ENCODE assay signal across 8 cellular contexts in genomic region chr7:90211391-90212148, GRCh38. TPM values are rescaled to one million over a fixed set of nuclear protein-coding genes. Genes with fewer than 3 reads are reported as not detected.
DNase-seq lines count a peak whose midpoint lies in the region; ATAC-seq and TF ChIP-seq lines count a peak whose summit lies in the region.

Gene STEAP2 (plus strand): TSS chr7:90211740. CDS start chr7:90225083, 13,343 bp downstream.

- 1% methylated on average over 69 to 73 of the region's 73 CpGs for WGBS in heart right ventricle, 2 donors

- H2AFZ ChIP-seq in parathyroid adenoma = peak within 1 kb of the TSS; percentile 93

- H3K9me3 ChIP-seq in heart right ventricle (no peaks in the 10 kb centered on the region), parathyroid adenoma (ENCODE audit: control insufficient read depth, low read length) (no peaks in the 10 kb centered on the region)

- DNase-seq in COLO668 (lab: John Stamatoyannopoulos, UW; ENCODE audit: unreplicated experiment) = peak; percentile 74
- DNase-seq in GM19240 (ENCODE audit: insufficient read length, low spot score) = peak; percentile 10
- DNase-seq in NCI-H526 treated with DMSO at 0.1 percent for 48 hours (lab: John Stamatoyannopoulos, UW) = peak; percentile 88
- peak; percentile 87 for DNase-seq in amniotic stem cell (lab: John Stamatoyannopoulos, UW)
- DNase-seq in heart right ventricle = peak; percentile 84 to 89
- no peak for DNase-seq in UCSD-AML1 (lab: John Stamatoyannopoulos, UW; ENCODE audit: unreplicated experiment)

- H3K79me2 ChIP-seq in parathyroid adenoma = no peaks in the 10 kb centered on the region

- H3K27me3 ChIP-seq in heart right ventricle (peaks cover 0 to 46% (median 9%) of the 10 kb centered on the region in 7 donors), parathyroid adenoma (ENCODE audit: control insufficient read depth, insufficient read depth, low read length) (no peaks in the 10 kb centered on the region)

- ATAC-seq in HG03342 (IDR thresholded peaks at IDR 0.05; ENCODE audit: unreplicated experiment) = peak; percentile 93
- peak; percentile 98 to 100 (median 98) for ATAC-seq in heart right ventricle

- peak within 1 kb of the TSS; percentile 94 for H3K4me2 ChIP-seq in parathyroid adenoma (ENCODE audit: low read length)

- peak within 1 kb of the TSS; percentile 56 for H3K9ac ChIP-seq in parathyroid adenoma

- H3K27ac ChIP-seq in heart right ventricle (peak within 1 kb of the TSS; percentile 41 to 82 (median 72)), parathyroid adenoma (peak within 1 kb of the TSS; percentile 80)

- TF ChIP-seq CTCF in heart right ventricle (IDR thresholded peaks at IDR 0.05) = peak in 8 of 9 donors; percentile 22 to 68 (median 54)
- TF ChIP-seq CTCF in parathyroid adenoma (IDR thresholded peaks at IDR 0.05) = peak; percentile 82

- H3K36me3 ChIP-seq in heart right ventricle = no peaks in the 10 kb centered on the region
- H3K36me3 ChIP-seq in parathyroid adenoma (ENCODE audit: control insufficient read depth, insufficient read depth, low read length) = no peaks in the 10 kb centered on the region

- intact Hi-C loops in heart right ventricle (cut with DNase I) = loop anchor here in 1 of 10 donors (5.0 kb wide), 1 partner anchor 54 kb away; no protein-coding TSS in a partner anchor

- H3K4me1 ChIP-seq in heart right ventricle (peaks cover 0 to 20% (median 0%) of the 10 kb centered on the region in 9 donors), parathyroid adenoma (peaks cover 6% of the 10 kb centered on the region)

- H3K4me3 ChIP-seq in heart right ventricle (peak within 1 kb of the TSS; percentile 46 to 73 (median 65)), parathyroid adenoma (ENCODE audit: low read depth, low read length) (peak within 1 kb of the TSS; percentile 79)

RNA-seq across cellular contexts. Expression of gene STEAP2, which starts in this region (rescaled TPM):
- 10 to 100 TPM in 3 of 10 donors, 1 to 10 TPM in 7; 2.7 to 12.8 (median 7.9) TPM for total RNA-seq in heart right ventricle
- polyA plus RNA-seq in heart right ventricle = 1 to 10 TPM; 1.4 to 5.0 TPM
